ENCODE assay signal across 21 cellular contexts in the genomic region with DNA sequence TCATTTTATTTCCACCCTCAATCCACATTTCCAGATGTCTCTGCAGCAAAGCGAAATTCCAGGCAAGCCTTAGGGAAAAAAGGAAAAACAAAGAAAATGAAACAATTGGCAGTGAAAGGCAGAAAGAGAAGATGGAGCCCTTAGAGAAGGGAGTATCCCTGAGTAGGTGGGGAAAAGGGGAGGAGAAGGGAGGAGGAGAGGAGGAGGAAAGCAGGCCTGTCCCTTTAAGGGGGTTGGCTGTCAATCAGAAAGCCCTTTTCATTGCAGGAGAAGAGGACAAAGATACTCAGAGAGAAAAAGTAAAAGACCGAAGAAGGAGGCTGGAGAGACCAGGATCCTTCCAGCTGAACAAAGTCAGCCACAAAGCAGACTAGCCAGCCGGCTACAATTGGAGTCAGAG. TPM values are rescaled to one million over a fixed set of nuclear protein-coding genes. Genes with fewer than 3 reads are reported as not detected.
A peak's percentile ranks its signal among the peaks of the same experiment; 100 is the strongest.
DNase-seq lines count a peak whose midpoint lies in the region; ATAC-seq and TF ChIP-seq lines count a peak whose summit lies in the region.
"Had no signal": no experiment of that assay in that cellular context is flagged by ENCODE, and none has a peak within 500 bp of the region (broad histone marks: within the 10 kb centered on the region; RNA-seq: fewer than 3 reads in every experiment).

A gene with protein sequence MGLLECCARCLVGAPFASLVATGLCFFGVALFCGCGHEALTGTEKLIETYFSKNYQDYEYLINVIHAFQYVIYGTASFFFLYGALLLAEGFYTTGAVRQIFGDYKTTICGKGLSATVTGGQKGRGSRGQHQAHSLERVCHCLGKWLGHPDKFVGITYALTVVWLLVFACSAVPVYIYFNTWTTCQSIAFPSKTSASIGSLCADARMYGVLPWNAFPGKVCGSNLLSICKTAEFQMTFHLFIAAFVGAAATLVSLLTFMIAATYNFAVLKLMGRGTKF (plus strand): TSS at position 255 of the 400 bp plus-strand sequence. CDS start 156 bp downstream, outside the sequence.

- POLR2A ChIA-PET in HEK293T (lab: Yijun Ruan, JAX) = no interaction called here

- H3K27me3 ChIP-seq in mesendoderm (ENCODE audit: insufficient read depth, low read length, poor library complexity) = no peaks in the 10 kb centered on the region

- no peak within 1 kb of the TSS for H3K9ac ChIP-seq in mesendoderm (ENCODE audit: low read length)

- H3K9me3 Mint-ChIP-seq in activated T-cell treated with anti-CD3 and anti-CD28 coated beads, Interleukin-2, amount 50 U/mL, for 4 hours = no peaks in the 10 kb centered on the region
- H3K9me3 Mint-ChIP-seq in activated CD8-positive, alpha-beta memory T cell treated with anti-CD3 and anti-CD28 coated beads, Interleukin-2, amount 10 ng/mL, durations not matched to agents 7 days and 5 days (ENCODE audit: low read depth) = no peaks in the 10 kb centered on the region
- H3K9me3 Mint-ChIP-seq: activated naive CD4-positive, alpha-beta T cell treated with anti-CD3 and anti-CD28 coated beads, Interleukin-2, amount 10 ng/mL, durations not matched to agents 7 days and 5 days; dendritic cell treated with granulocyte-macrophage colony-stimulating factor and Interleukin-4, amounts not matched to agents 40 ng/mL and 50 ng/mL, for 4 days had no signal

- H4K8ac ChIP-seq in mesendoderm (ENCODE audit: low read depth, low read length) = no peak within 1 kb of the TSS

- no peak within 1 kb of the TSS for H3K18ac ChIP-seq in mesendoderm (ENCODE audit: low read length)

- H3K27ac ChIP-seq in cingulate gyrus (ENCODE audit: low read depth, low read length) = peak within 1 kb of the TSS; percentile 86
- no peak within 1 kb of the TSS for H3K27ac ChIP-seq in mesendoderm (ENCODE audit: low read depth, low read length)
- H3K27ac ChIP-seq in substantia nigra (ENCODE audit: low read depth, low read length, poor library complexity, severe bottlenecking) = peak within 1 kb of the TSS; percentile 94
- H3K27ac ChIP-seq: thoracic aorta had no signal

- peak within 1 kb of the TSS; percentile 70 for H3K56ac ChIP-seq in mesendoderm (ENCODE audit: low read length)

- no peak within 1 kb of the TSS for H2BK120ac ChIP-seq in mesendoderm (ENCODE audit: low read depth, low read length)

- H2BK5ac ChIP-seq in mesendoderm (ENCODE audit: low read length) = no peak within 1 kb of the TSS

- no peak within 1 kb of the TSS for H3K27ac Mint-ChIP-seq in activated CD8-positive, alpha-beta memory T cell treated with anti-CD3 and anti-CD28 coated beads, Interleukin-2, amount 10 ng/mL, durations not matched to agents 7 days and 5 days
- H3K27ac Mint-ChIP-seq: activated naive CD4-positive, alpha-beta T cell treated with anti-CD3 and anti-CD28 coated beads, Interleukin-2, amount 10 ng/mL, durations not matched to agents 7 days and 5 days; dendritic cell treated with granulocyte-macrophage colony-stimulating factor and Interleukin-4, amounts not matched to agents 40 ng/mL and 50 ng/mL, for 4 days had no signal

- H3K36me3 ChIP-seq in mesendoderm (ENCODE audit: control insufficient read depth, insufficient read depth, low read length) = no peaks in the 10 kb centered on the region
- H3K36me3 ChIP-seq: thoracic aorta had no signal

- no peaks in the 10 kb centered on the region for H3K79me2 ChIP-seq in mesendoderm (ENCODE audit: control insufficient read depth, insufficient read depth, low read length)

- H2BK15ac ChIP-seq in mesendoderm (replicated peaks; ENCODE audit: low read depth) = no peak within 1 kb of the TSS

- H3K4me3 Mint-ChIP-seq in activated T-cell treated with anti-CD3 and anti-CD28 coated beads, Interleukin-2, amount 50 U/mL, for 4 hours = no peak within 1 kb of the TSS
- H3K4me3 Mint-ChIP-seq in activated CD8-positive, alpha-beta memory T cell treated with anti-CD3 and anti-CD28 coated beads, Interleukin-2, amount 10 ng/mL, durations not matched to agents 7 days and 5 days = no peak within 1 kb of the TSS
- H3K4me3 Mint-ChIP-seq: activated naive CD4-positive, alpha-beta T cell treated with anti-CD3 and anti-CD28 coated beads, Interleukin-2, amount 10 ng/mL, durations not matched to agents 7 days and 5 days; dendritic cell treated with granulocyte-macrophage colony-stimulating factor and Interleukin-4, amounts not matched to agents 40 ng/mL and 50 ng/mL, for 4 days had no signal

- no peak within 1 kb of the TSS for H3K4me3 ChIP-seq in mesendoderm (ENCODE audit: low read length)
- H3K4me3 ChIP-seq: thoracic aorta had no signal

- DNase-seq in HEK293T (ENCODE audit: extremely low spot score) (no peak), mesendoderm (no peak), substantia nigra (lab: John Stamatoyannopoulos, UW) (peak in 29 of 49 donors; percentile 0 to 54 (median 11)), activated T-cell treated with anti-CD3 and anti-CD28 coated beads for 4 hours (no peak), NCI-H2171 (lab: John Stamatoyannopoulos, UW) (no peak)
- no peak for DNase-seq in activated T-cell treated with anti-CD3 and anti-CD28 coated beads, Interleukin-2, amount 50 U/mL, for 4 hours
- no peak for DNase-seq in activated CD8-positive, alpha-beta memory T cell treated with anti-CD3 and anti-CD28 coated beads, Interleukin-2, amount 10 ng/mL, durations not matched to agents 7 days and 5 days
- DNase-seq: activated CD4-positive, alpha-beta T cell treated with anti-CD3 and anti-CD28 coated beads for 4 hours; activated naive CD4-positive, alpha-beta T cell treated with anti-CD3 and anti-CD28 coated beads, Interleukin-2, amount 10 ng/mL, durations not matched to agents 7 days and 5 days; AML-193; Calu3; GF-D8; glutamatergic neuron; NCI-H1092; NCI-H748 treated with DMSO at 0.1 percent for 48 hours; occipital lobe; stimulated activated CD4-positive, alpha-beta T cell treated with anti-CD3 and anti-CD28 coated beads, Interleukin-2, amount 100 ng/mL, for 48 hours had no signal

- H3K23ac ChIP-seq in mesendoderm (ENCODE audit: low read length) = no peak within 1 kb of the TSS

- ATAC-seq in activated T-cell treated with anti-CD3 and anti-CD28 coated beads, Interleukin-2, amount 50 U/mL, for 4 hours = no peak
- no peak for ATAC-seq in activated CD8-positive, alpha-beta memory T cell treated with anti-CD3 and anti-CD28 coated beads, Interleukin-2, amount 10 ng/mL, durations not matched to agents 7 days and 5 days

- no peak within 1 kb of the TSS for H4K5ac ChIP-seq in mesendoderm (ENCODE audit: low read length)

- no peaks in the 10 kb centered on the region for H3K36me3 Mint-ChIP-seq in activated T-cell treated with anti-CD3 and anti-CD28 coated beads, Interleukin-2, amount 50 U/mL, for 4 hours (ENCODE audit: insufficient read depth)
- H3K36me3 Mint-ChIP-seq in activated CD8-positive, alpha-beta memory T cell treated with anti-CD3 and anti-CD28 coated beads, Interleukin-2, amount 10 ng/mL, durations not matched to agents 7 days and 5 days = no peaks in the 10 kb centered on the region
- H3K36me3 Mint-ChIP-seq: activated naive CD4-positive, alpha-beta T cell treated with anti-CD3 and anti-CD28 coated beads, Interleukin-2, amount 10 ng/mL, durations not matched to agents 7 days and 5 days had no signal

- H3K4me2 ChIP-seq in mesendoderm (ENCODE audit: low read length) = no peak within 1 kb of the TSS

- no peaks in the 10 kb centered on the region for H3K4me1 Mint-ChIP-seq in activated T-cell treated with anti-CD3 and anti-CD28 coated beads, Interleukin-2, amount 50 U/mL, for 4 hours (ENCODE audit: low read depth)
- H3K4me1 Mint-ChIP-seq in activated CD8-positive, alpha-beta memory T cell treated with anti-CD3 and anti-CD28 coated beads, Interleukin-2, amount 10 ng/mL, durations not matched to agents 7 days and 5 days = no peaks in the 10 kb centered on the region
- H3K4me1 Mint-ChIP-seq: activated naive CD4-positive, alpha-beta T cell treated with anti-CD3 and anti-CD28 coated beads, Interleukin-2, amount 10 ng/mL, durations not matched to agents 7 days and 5 days had no signal

- H2AK5ac ChIP-seq in mesendoderm (ENCODE audit: low read length) = no peak within 1 kb of the TSS

- H3K4me1 ChIP-seq in mesendoderm (ENCODE audit: control insufficient read depth, low read depth, low read length) = peaks cover 7% of the 10 kb centered on the region

- H3K79me1 ChIP-seq in mesendoderm (ENCODE audit: low read length) = no peaks in the 10 kb centered on the region

- CTCF ChIA-PET in HEK293T (lab: Yijun Ruan, JAX) = interaction anchor here (0.8 to 1.0 kb wide), 2 partner anchors 9 to 46 kb away, joined by 3 to 4 read pairs; no protein-coding TSS in a partner anchor
- CTCF ChIA-PET in activated CD8-positive, alpha-beta memory T cell treated with anti-CD3 and anti-CD28 coated beads, Interleukin-2, amount 10 ng/mL, durations not matched to agents 7 days and 5 days (lab: Charles Lee) = no interaction called here

- peaks cover 5% of the 10 kb centered on the region for H3K27me3 Mint-ChIP-seq in activated T-cell treated with anti-CD3 and anti-CD28 coated beads, Interleukin-2, amount 50 U/mL, for 4 hours (ENCODE audit: low read depth)
- peaks cover 7% of the 10 kb centered on the region for H3K27me3 Mint-ChIP-seq in activated CD8-positive, alpha-beta memory T cell treated with anti-CD3 and anti-CD28 coated beads, Interleukin-2, amount 10 ng/mL, durations not matched to agents 7 days and 5 days
- H3K27me3 Mint-ChIP-seq: dendritic cell treated with granulocyte-macrophage colony-stimulating factor and Interleukin-4, amounts not matched to agents 40 ng/mL and 50 ng/mL, for 4 days had no signal

- WGBS in mesendoderm (ENCODE audit: extremely low coverage, insufficient coverage, low lambda C conversion rate) = no CpG with 5 or more reads among the region's 3 CpGs

- H3K4ac ChIP-seq in mesendoderm (ENCODE audit: low read depth, low read length) = no peak within 1 kb of the TSS

TF ChIP-seq in HEK293T, 16 proteins besides CTCF, POLR2A, EP300 and RAD21:
- TF ChIP-seq, protein P1, sequence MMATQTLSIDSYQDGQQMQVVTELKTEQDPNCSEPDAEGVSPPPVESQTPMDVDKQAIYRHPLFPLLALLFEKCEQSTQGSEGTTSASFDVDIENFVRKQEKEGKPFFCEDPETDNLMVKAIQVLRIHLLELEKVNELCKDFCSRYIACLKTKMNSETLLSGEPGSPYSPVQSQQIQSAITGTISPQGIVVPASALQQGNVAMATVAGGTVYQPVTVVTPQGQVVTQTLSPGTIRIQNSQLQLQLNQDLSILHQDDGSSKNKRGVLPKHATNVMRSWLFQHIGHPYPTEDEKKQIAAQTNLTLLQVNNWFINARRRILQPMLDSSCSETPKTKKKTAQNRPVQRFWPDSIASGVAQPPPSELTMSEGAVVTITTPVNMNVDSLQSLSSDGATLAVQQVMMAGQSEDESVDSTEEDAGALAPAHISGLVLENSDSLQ (IDR thresholded peaks at IDR 0.05) = peak; percentile 85
- TF ChIP-seq FOXA1 (IDR thresholded peaks at IDR 0.05) = no peak
TF ChIP-seq in HEK293T: peak in this region for 1.

RNA-seq across cellular contexts. Expression of the gene that starts here (rescaled TPM):
- polyA plus RNA-seq in mesendoderm (2013, experiment 1 of 2) = 12.1 TPM
- polyA plus RNA-seq in mesendoderm (2013, experiment 2 of 2) = 12.4 TPM
- total RNA-seq in activated T-cell treated with anti-CD3 and anti-CD28 coated beads, Interleukin-2, amount 50 U/mL, for 4 hours = not detected
- not detected for total RNA-seq in activated CD8-positive, alpha-beta memory T cell treated with anti-CD3 and anti-CD28 coated beads, Interleukin-2, amount 10 ng/mL, durations not matched to agents 7 days and 5 days
- total RNA-seq: Calu3 had no signal
- polyA plus RNA-seq: keratinocyte had no signal

Comparison
In these comparisons a context has a peak if more than half of its experiments do, and no peak if none do; other contexts are left out.
1. DNase-seq: peak in substantia nigra (29 of 49); none in HEK293T (single experiment), mesendoderm (single experiment), activated T-cell treated with anti-CD3 and anti-CD28 coated beads for 4 hours (single experiment), activated T-cell treated with anti-CD3 and anti-CD28 coated beads, Interleukin-2, amount 50 U/mL, for 4 hours (single experiment), activated CD8-positive, alpha-beta memory T cell treated with anti-CD3 and anti-CD28 coated beads, Interleukin-2, amount 10 ng/mL, durations not matched to agents 7 days and 5 days (single experiment) and NCI-H2171 (single experiment).